Comparison of ENCODE assay signal across 29 cellular contexts in the genomic region with DNA sequence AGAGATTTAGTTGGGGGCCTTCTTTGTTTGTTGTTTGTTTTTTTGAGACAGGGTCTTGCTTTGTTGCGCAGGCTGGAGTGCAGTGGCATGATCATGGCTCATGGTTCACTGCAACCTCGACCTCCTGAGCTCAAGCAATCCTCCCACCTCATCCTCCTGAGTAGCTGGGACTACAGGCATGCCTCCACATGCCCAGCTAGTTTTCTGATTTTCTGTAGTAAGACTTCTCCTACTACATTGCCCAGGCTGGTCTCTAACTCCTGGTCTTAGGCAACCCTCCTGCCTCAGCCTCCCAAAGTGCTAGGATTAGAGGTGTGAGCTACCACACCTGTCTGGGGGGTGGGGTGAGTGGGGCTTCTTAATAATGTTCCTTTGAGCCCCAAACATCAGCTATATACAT.
DNase-seq lines count a peak whose midpoint lies in the region; ATAC-seq, FAIRE-seq and TF ChIP-seq lines count a peak whose summit lies in the region.
"Had no signal": no experiment of that assay in that cellular context is flagged by ENCODE, and none has a peak within 500 bp of the region (broad histone marks: within the 10 kb centered on the region; RNA-seq: fewer than 3 reads in every experiment).

No MANE protein-coding gene starts in this region.

- H3K27ac ChIP-seq in foreskin keratinocyte: no peak overlapping the region
- H3K27ac ChIP-seq in mesendoderm (ENCODE audit: low read depth, low read length): no peak overlapping the region
- no peak overlapping the region for H3K27ac ChIP-seq in osteoblast (ENCODE audit: low read depth, low read length)
- H3K27ac ChIP-seq: C4-2B, SK-N-MC had no signal

- H3K4me3 Mint-ChIP-seq in activated T-helper 1 cell treated with anti-CD3 and anti-CD28 coated beads, Interleukin-12 subunit alpha, Interleukin-12 subunit beta, Interleukin-2, Interleukin-4 antibody, amounts not matched to agents 30 ng/mL and 10 ng/mL and 1 ng/mL, durations not matched to agents 14 hours and 24 hours and 36 hours: no peak overlapping the region
- H3K4me3 Mint-ChIP-seq: CD8-positive, alpha-beta T cell had no signal

- DNase-seq in bronchial epithelial cell (ENCODE audit: low read depth) (peak; percentile 76), foreskin keratinocyte (peak in 1 of 2 donors; percentile 47), mesendoderm (no peak), GM19238 (ENCODE audit: insufficient read length, low spot score) (no peak), osteoblast (ENCODE audit: insufficient read length, low spot score, missing footprints) (no peak), NCI-H2081 treated with DMSO at 0.1 percent for 48 hours (lab: John Stamatoyannopoulos, UW) (no peak)
- DNase-seq in activated T-helper 1 cell treated with anti-CD3 and anti-CD28 coated beads, Interleukin-12 subunit alpha, Interleukin-12 subunit beta, Interleukin-2, Interleukin-4 antibody, amounts not matched to agents 30 ng/mL and 10 ng/mL and 1 ng/mL, durations not matched to agents 14 hours and 24 hours and 36 hours (ENCODE audit: low spot score): no peak
- DNase-seq: Caco-2; CD8-positive, alpha-beta T cell; DMS 273 treated with DMSO at 0.1 percent for 48 hours; DMS79; EL; GDM1; Kasumi-1; MV-4-11; NCI-H1105; NCI-H1436 treated with DMSO at 0.1 percent for 48 hours; NCI-H1930; NCI-H446; NCI-H524 treated with DMSO at 0.1 percent for 48 hours; NCI-H774; SIG-M5 had no signal

- WGBS in mesendoderm (ENCODE audit: extremely low coverage, insufficient coverage, low lambda C conversion rate): no CpG with 5 or more reads among the region's 2 CpGs

- no peak overlapping the region for H3K27ac Mint-ChIP-seq in activated T-helper 1 cell treated with anti-CD3 and anti-CD28 coated beads, Interleukin-12 subunit alpha, Interleukin-12 subunit beta, Interleukin-2, Interleukin-4 antibody, amounts not matched to agents 30 ng/mL and 10 ng/mL and 1 ng/mL, durations not matched to agents 14 hours and 24 hours and 36 hours
- H3K27ac Mint-ChIP-seq: CD8-positive, alpha-beta T cell had no signal

- no peak overlapping the region for H3K9ac ChIP-seq in mesendoderm (ENCODE audit: low read length)

- peak; percentile 54 for ATAC-seq in foreskin keratinocyte
- ATAC-seq: CD8-positive, alpha-beta T cell; GM12878; HepG2; K562 had no signal

- peak overlapping the region; percentile 39 for H4K8ac ChIP-seq in mesendoderm (ENCODE audit: low read depth, low read length)

- H3K36me3 ChIP-seq in bronchial epithelial cell (ENCODE audit: control insufficient read depth, insufficient read depth, low read length) (no peaks in the 10 kb centered on the region), mesendoderm (ENCODE audit: control insufficient read depth, insufficient read depth, low read length) (no peaks in the 10 kb centered on the region), osteoblast (ENCODE audit: insufficient read depth, low read length) (no peaks in the 10 kb centered on the region)

- no peaks in the 10 kb centered on the region for H3K27me3 ChIP-seq in bronchial epithelial cell (ENCODE audit: control insufficient read depth, insufficient read depth, low read length)
- H3K27me3 ChIP-seq in foreskin keratinocyte: no peaks in the 10 kb centered on the region
- no peaks in the 10 kb centered on the region for H3K27me3 ChIP-seq in mesendoderm (ENCODE audit: insufficient read depth, low read length, poor library complexity)
- H3K27me3 ChIP-seq in osteoblast (ENCODE audit: insufficient read depth, low read length): peaks cover 2% of the 10 kb centered on the region

- H3K9me3 Mint-ChIP-seq in activated T-helper 1 cell treated with anti-CD3 and anti-CD28 coated beads, Interleukin-12 subunit alpha, Interleukin-12 subunit beta, Interleukin-2, Interleukin-4 antibody, amounts not matched to agents 30 ng/mL and 10 ng/mL and 1 ng/mL, durations not matched to agents 14 hours and 24 hours and 36 hours: no peaks in the 10 kb centered on the region
- H3K9me3 Mint-ChIP-seq: CD8-positive, alpha-beta T cell had no signal

- peak overlapping the region; percentile 97 for H3K18ac ChIP-seq in mesendoderm (ENCODE audit: low read length)

- H3K4ac ChIP-seq in mesendoderm (ENCODE audit: low read depth, low read length): peak overlapping the region; percentile 79

- intact Hi-C loops in activated T-helper 1 cell treated with anti-CD3 and anti-CD28 coated beads, Interleukin-12 subunit alpha, Interleukin-12 subunit beta, Interleukin-2, Interleukin-4 antibody, amounts not matched to agents 30 ng/mL and 10 ng/mL and 1 ng/mL, durations not matched to agents 14 hours and 24 hours and 36 hours (cut with micrococcal nuclease): no loop called here

- no peaks in the 10 kb centered on the region for H4K20me1 ChIP-seq in osteoblast (ENCODE audit: insufficient read depth, low read length)

- H3K9me3 ChIP-seq in osteoblast (ENCODE audit: low read depth, low read length): no peaks in the 10 kb centered on the region
- H3K9me3 ChIP-seq: Caco-2 had no signal

- H3K79me1 ChIP-seq in mesendoderm (ENCODE audit: low read length): no peaks in the 10 kb centered on the region

- FAIRE-seq in bronchial epithelial cell (lab: Jason Lieb, UNC): no peak
- FAIRE-seq: GM12878, H54, HepG2, K562, RCC 7860 had no signal

- no peaks in the 10 kb centered on the region for H3K79me2 ChIP-seq in mesendoderm (ENCODE audit: control insufficient read depth, insufficient read depth, low read length)
- no peaks in the 10 kb centered on the region for H3K79me2 ChIP-seq in osteoblast (ENCODE audit: insufficient read depth, low read length)

- H4K5ac ChIP-seq in mesendoderm (ENCODE audit: low read length): no peak overlapping the region

- TF ChIP-seq CTCF in bronchial epithelial cell (IDR thresholded peaks at IDR 0.05; ENCODE audit: insufficient read depth, low read length, severe bottlenecking): no peak
- no peak for TF ChIP-seq CTCF in foreskin keratinocyte (conservative IDR thresholded peaks at IDR 0.05)
- no peak for TF ChIP-seq CTCF in osteoblast (IDR thresholded peaks at IDR 0.05; ENCODE audit: extremely low read depth, low read depth, low read length)

- H2BK120ac ChIP-seq in mesendoderm (ENCODE audit: low read depth, low read length): no peak overlapping the region

- no peak overlapping the region for H2AFZ ChIP-seq in osteoblast (ENCODE audit: low read length)

- peaks cover 13% of the 10 kb centered on the region for H3K4me1 ChIP-seq in foreskin keratinocyte
- H3K4me1 ChIP-seq in mesendoderm (ENCODE audit: control insufficient read depth, low read depth, low read length): no peaks in the 10 kb centered on the region
- no peaks in the 10 kb centered on the region for H3K4me1 ChIP-seq in osteoblast (ENCODE audit: insufficient read depth, low read length)
- H3K4me1 ChIP-seq: Caco-2 had no signal

- H2AK5ac ChIP-seq in mesendoderm (ENCODE audit: low read length): no peak overlapping the region

- H3K56ac ChIP-seq in mesendoderm (ENCODE audit: low read length): no peak overlapping the region

- no peak overlapping the region for H3K23ac ChIP-seq in mesendoderm (ENCODE audit: low read length)

- H3K4me3 ChIP-seq in bronchial epithelial cell (ENCODE audit: low read depth, low read length): no peak overlapping the region
- H3K4me3 ChIP-seq in mesendoderm (ENCODE audit: low read length): no peak overlapping the region
- no peak overlapping the region for H3K4me3 ChIP-seq in osteoblast (ENCODE audit: insufficient read depth, low read length)
- H3K4me3 ChIP-seq: GM12878, K562, SK-N-MC had no signal

- no peak overlapping the region for H2BK5ac ChIP-seq in mesendoderm (ENCODE audit: low read length)

- H3K4me2 ChIP-seq in mesendoderm (ENCODE audit: low read length) (no peak overlapping the region), osteoblast (ENCODE audit: insufficient read depth, low read length) (no peak overlapping the region)

- no peak overlapping the region for H2BK15ac ChIP-seq in mesendoderm (replicated peaks; ENCODE audit: low read depth)

- H3K27me3 Mint-ChIP-seq in activated T-helper 1 cell treated with anti-CD3 and anti-CD28 coated beads, Interleukin-12 subunit alpha, Interleukin-12 subunit beta, Interleukin-2, Interleukin-4 antibody, amounts not matched to agents 30 ng/mL and 10 ng/mL and 1 ng/mL, durations not matched to agents 14 hours and 24 hours and 36 hours (ENCODE audit: insufficient read depth): no peaks in the 10 kb centered on the region

- H3K36me3 Mint-ChIP-seq in activated T-helper 1 cell treated with anti-CD3 and anti-CD28 coated beads, Interleukin-12 subunit alpha, Interleukin-12 subunit beta, Interleukin-2, Interleukin-4 antibody, amounts not matched to agents 30 ng/mL and 10 ng/mL and 1 ng/mL, durations not matched to agents 14 hours and 24 hours and 36 hours (ENCODE audit: low read depth): no peaks in the 10 kb centered on the region
- H3K36me3 Mint-ChIP-seq: CD8-positive, alpha-beta T cell had no signal

- no peaks in the 10 kb centered on the region for H3K4me1 Mint-ChIP-seq in activated T-helper 1 cell treated with anti-CD3 and anti-CD28 coated beads, Interleukin-12 subunit alpha, Interleukin-12 subunit beta, Interleukin-2, Interleukin-4 antibody, amounts not matched to agents 30 ng/mL and 10 ng/mL and 1 ng/mL, durations not matched to agents 14 hours and 24 hours and 36 hours (ENCODE audit: low read depth)
